ENCODE assay signal across 11 cellular contexts in genomic region chr1:221458430-221459156, GRCh38.
A peak's percentile ranks its signal among the peaks of the same experiment; 100 is the strongest.
DNase-seq lines count a peak whose midpoint lies in the region; ATAC-seq, FAIRE-seq and TF ChIP-seq lines count a peak whose summit lies in the region.
"Had no signal": no experiment of that assay in that cellular context is flagged by ENCODE, and none has a peak within 500 bp of the region (broad histone marks: within the 10 kb centered on the region; RNA-seq: fewer than 3 reads in every experiment).

No MANE protein-coding gene starts in this region.

- no peak overlapping the region for H2AK5ac ChIP-seq in trophoblast cell (ENCODE audit: low read length)

- H2BK12ac ChIP-seq in trophoblast cell (ENCODE audit: low read length) = no peak overlapping the region

- H3K79me1 ChIP-seq in trophoblast cell (ENCODE audit: low read length) = no peaks in the 10 kb centered on the region

- no CpG with 5 or more reads among the region's 5 CpGs for WGBS in trophoblast cell (ENCODE audit: extremely low coverage, insufficient coverage, insufficient read length)

- no peaks in the 10 kb centered on the region for H3K79me2 ChIP-seq in trophoblast cell (ENCODE audit: control insufficient read depth, insufficient read depth, low read length, poor library complexity)

- DNase-seq in D721Med (ENCODE audit: insufficient read length, low spot score) (no peak), NCI-H1105 treated with DMSO at 0.1 percent for 48 hours (lab: John Stamatoyannopoulos, UW) (peak; percentile 76), myocyte (ENCODE audit: low read depth) (peak; percentile 92), occipital lobe (lab: John Stamatoyannopoulos, UW) (no peak), trophoblast cell (no peak), osteocyte (ENCODE audit: extremely low spot score, unreplicated experiment) (no peak)
- DNase-seq: NCI-H345 had no signal

- H3K4ac ChIP-seq in trophoblast cell (ENCODE audit: low read depth, low read length) = no peak overlapping the region

- no peak overlapping the region for H2AFZ ChIP-seq in trophoblast cell (ENCODE audit: insufficient read depth, low read length, poor library complexity)

- no peak overlapping the region for H3K23ac ChIP-seq in trophoblast cell (ENCODE audit: low read length)

- no peak overlapping the region for H4K12ac ChIP-seq in trophoblast cell (ENCODE audit: low read depth, low read length)

- no peak overlapping the region for H2BK120ac ChIP-seq in trophoblast cell (ENCODE audit: insufficient read depth, low read length, poor library complexity)

- no peak overlapping the region for H3K27ac Mint-ChIP-seq in osteocyte (ENCODE audit: unreplicated experiment)

- H3K9ac ChIP-seq in endocrine pancreas (ENCODE audit: control insufficient read depth, insufficient read depth, low read length) (no peak overlapping the region), trophoblast cell (ENCODE audit: low read length) (no peak overlapping the region)

- H3K4me1 Mint-ChIP-seq in osteocyte (ENCODE audit: unreplicated experiment) = no peaks in the 10 kb centered on the region
- H3K4me1 Mint-ChIP-seq: neural crest cell had no signal

- H3K4me2 ChIP-seq in trophoblast cell (ENCODE audit: low read length) = no peak overlapping the region

- H3K9me3 Mint-ChIP-seq in osteocyte (ENCODE audit: unreplicated experiment) = no peaks in the 10 kb centered on the region
- H3K9me3 Mint-ChIP-seq: neural crest cell had no signal

- no peak overlapping the region for H2BK5ac ChIP-seq in trophoblast cell (ENCODE audit: low read depth, low read length, poor library complexity)

- H3K4me3 Mint-ChIP-seq in osteocyte (ENCODE audit: unreplicated experiment) = no peak overlapping the region
- H3K4me3 Mint-ChIP-seq: neural crest cell had no signal

- H3K27me3 ChIP-seq in endocrine pancreas (ENCODE audit: control insufficient read depth, insufficient read depth, low read length) = no peaks in the 10 kb centered on the region
- no peaks in the 10 kb centered on the region for H3K27me3 ChIP-seq in trophoblast cell (ENCODE audit: insufficient read depth, low read length)
- H3K27me3 ChIP-seq: cardiac muscle cell had no signal

- ATAC-seq in HG03571 (IDR thresholded peaks at IDR 0.05; ENCODE audit: unreplicated experiment) = no peak

- H3K27me3 Mint-ChIP-seq in osteocyte (ENCODE audit: unreplicated experiment) = peaks cover 35% of the 10 kb centered on the region

- no peak overlapping the region for H3K27ac ChIP-seq in trophoblast cell (ENCODE audit: low read depth, low read length)
- H3K27ac ChIP-seq: cardiac muscle cell had no signal

- H4K91ac ChIP-seq in trophoblast cell (ENCODE audit: low read depth, low read length) = no peak overlapping the region

- no peaks in the 10 kb centered on the region for H3K9me3 ChIP-seq in endocrine pancreas (ENCODE audit: control insufficient read depth, low read length)
- no peaks in the 10 kb centered on the region for H3K9me3 ChIP-seq in trophoblast cell (ENCODE audit: insufficient read depth, low read depth, low read length)

- no peaks in the 10 kb centered on the region for H3K36me3 ChIP-seq in endocrine pancreas (ENCODE audit: control insufficient read depth, insufficient read depth, low read length)
- no peaks in the 10 kb centered on the region for H3K36me3 ChIP-seq in trophoblast cell (ENCODE audit: control insufficient read depth in 1 of 2, insufficient read depth in 2 of 2, low read length in 2 of 2)
- H3K36me3 ChIP-seq: cardiac muscle cell had no signal

- no peak for TF ChIP-seq CTCF in D721Med (IDR thresholded peaks at IDR 0.05; ENCODE audit: insufficient read depth, missing control alignments)
- no peak for TF ChIP-seq CTCF in osteocyte (IDR thresholded peaks at IDR 0.05)

- H3K36me3 Mint-ChIP-seq in osteocyte (ENCODE audit: unreplicated experiment) = no peaks in the 10 kb centered on the region

- H4K8ac ChIP-seq in trophoblast cell (ENCODE audit: low read depth, low read length) = no peak overlapping the region

- H3K14ac ChIP-seq in trophoblast cell (ENCODE audit: low read length) = no peak overlapping the region

- H3K4me3 ChIP-seq in endocrine pancreas (ENCODE audit: control insufficient read depth, insufficient read depth, low read length) = peak overlapping the region; percentile 16
- H3K4me3 ChIP-seq in trophoblast cell (ENCODE audit: low read depth, low read length) = no peak overlapping the region
- H3K4me3 ChIP-seq: cardiac muscle cell had no signal

- peak; percentile 86 for FAIRE-seq in D721Med (lab: Jason Lieb, UNC)

- H3K18ac ChIP-seq in trophoblast cell (ENCODE audit: low read length) = no peak overlapping the region

- no peaks in the 10 kb centered on the region for H3K4me1 ChIP-seq in endocrine pancreas (ENCODE audit: control insufficient read depth, insufficient read depth, low read length)
- H3K4me1 ChIP-seq in trophoblast cell (ENCODE audit: control insufficient read depth in 1 of 2, insufficient read depth in 2 of 2, low read length in 2 of 2) = no peaks in the 10 kb centered on the region

Comparison
In these comparisons a context has a peak if more than half of its experiments do, and no peak if none do; other contexts are left out.
1. DNase-seq: peak in NCI-H1105 treated with DMSO at 0.1 percent for 48 hours (single experiment) and myocyte (single experiment); none in D721Med (single experiment), occipital lobe (single experiment), trophoblast cell (0 of 2) and osteocyte (single experiment).